ENCODE assay signal across 9 cellular contexts in the genomic region with DNA sequence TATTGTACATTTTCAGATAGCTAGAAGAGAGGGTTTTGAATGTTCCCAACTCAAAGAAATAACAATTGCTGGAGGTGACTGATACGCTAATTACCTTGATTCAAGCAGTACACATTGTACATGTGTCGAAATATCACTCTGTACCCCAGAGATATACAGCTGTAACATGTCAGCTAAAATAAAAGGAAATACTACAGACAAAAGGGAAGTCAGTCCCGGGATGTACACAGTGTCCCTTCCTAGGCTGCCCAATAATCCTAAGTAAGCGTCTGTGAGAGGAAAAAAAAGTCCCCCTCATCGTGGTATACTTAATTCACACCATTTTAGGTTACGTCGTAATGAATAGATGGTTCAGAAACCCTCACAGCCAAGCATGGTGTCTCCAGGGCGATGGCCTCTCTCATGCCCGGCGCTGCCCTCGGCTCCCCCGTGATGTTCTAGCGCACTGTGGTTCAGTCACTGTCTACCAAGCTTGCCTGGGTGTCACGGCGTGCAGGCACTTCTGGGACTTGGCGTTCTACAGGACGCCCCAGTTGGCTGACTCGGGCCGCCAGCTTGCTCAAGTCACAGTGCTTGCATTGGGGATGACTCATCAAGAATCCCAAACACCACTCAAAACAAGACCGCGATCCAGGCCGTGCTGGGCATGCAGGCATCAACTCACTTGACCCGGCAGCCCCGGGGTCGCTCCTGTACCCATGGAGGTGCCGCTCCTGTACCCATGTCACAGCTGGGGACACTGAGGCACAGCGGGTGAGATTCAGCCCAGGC. TPM values are rescaled to one million over a fixed set of nuclear protein-coding genes. Genes with fewer than 3 reads are reported as not detected.
DNase-seq lines count a peak whose midpoint lies in the region; ATAC-seq and TF ChIP-seq lines count a peak whose summit lies in the region.
"Had no signal": no experiment of that assay in that cellular context is flagged by ENCODE, and none has a peak within 500 bp of the region (broad histone marks: within the 10 kb centered on the region; RNA-seq: fewer than 3 reads in every experiment).

No MANE protein-coding gene starts in this region.

- intact Hi-C loops in sigmoid colon (cut with DNase I) = no loop called here

- H3K27me3 ChIP-seq in sigmoid colon = no peaks in the 10 kb centered on the region

- no peak overlapping the region for H3K4me3 ChIP-seq in foreskin fibroblast (ENCODE audit: low read depth in 1 of 2, low read length in 2 of 2)
- H3K4me3 ChIP-seq in sigmoid colon = no peak overlapping the region

- TF ChIP-seq POLR2A in sigmoid colon (IDR thresholded peaks at IDR 0.05) = no peak

- H3K36me3 ChIP-seq in sigmoid colon = no peaks in the 10 kb centered on the region

- WGBS in sigmoid colon, 2 donors = 78 to 81% methylated on average over 27 of the region's 27 CpGs

- DNase-seq in ELR (ENCODE audit: low read depth) (peak; percentile 72), SIG-M5 (lab: John Stamatoyannopoulos, UW) (peak; percentile 20), foreskin fibroblast (peak; percentile 36 to 53), sigmoid colon (peak; percentile 90), NCI-H1694 treated with DMSO at 0.1 percent for 48 hours (lab: John Stamatoyannopoulos, UW) (no peak), cerebellar cortex (ENCODE audit: low spot score) (no peak)
- DNase-seq: WERI-Rb-1 had no signal

- H3K27ac ChIP-seq in sigmoid colon = peak overlapping the region; percentile 17 to 65 (median 58)
- H3K27ac ChIP-seq: WERI-Rb-1 had no signal

- ATAC-seq in GM21528 (IDR thresholded peaks at IDR 0.05; ENCODE audit: low FRiP score, unreplicated experiment) (no peak), GM19455 (IDR thresholded peaks at IDR 0.05; ENCODE audit: unreplicated experiment) (no peak)

- H3K9me3 ChIP-seq in sigmoid colon = no peaks in the 10 kb centered on the region

- peaks cover 0 to 23% (median 16%) of the 10 kb centered on the region in 4 donors for H3K4me1 ChIP-seq in sigmoid colon

- TF ChIP-seq EP300 in sigmoid colon (IDR thresholded peaks at IDR 0.05) = peak in 1 of 4 donors; percentile 33

- TF ChIP-seq CTCF in foreskin fibroblast (IDR thresholded peaks at IDR 0.05; ENCODE audit: low read depth, low read length) (no peak), sigmoid colon (IDR thresholded peaks at IDR 0.05) (no peak)

RNA-seq across cellular contexts. Expression of gene CCDC40, which starts 27.6 kb away (rescaled TPM):
- 10 to 100 TPM in 1 of 4 donors, 1 to 10 TPM in 3; 5.3 to 25.8 (median 6.4) TPM for total RNA-seq in sigmoid colon
- 1 to 10 TPM in 1 of 3 donors, not detected in 2; 1.4 TPM for polyA plus RNA-seq in sigmoid colon

RNA-seq across cellular contexts. Expression of gene TBC1D16, which starts 28.3 kb away (rescaled TPM):
- 10 to 100 TPM; 15.1 to 21.9 (median 16.2) TPM for total RNA-seq in sigmoid colon
- polyA plus RNA-seq in sigmoid colon = 10 to 100 TPM in 1 of 3 donors, 1 to 10 TPM in 2; 3.6 to 17.2 (median 4.2) TPM

RNA-seq across cellular contexts. Expression of gene GAA, which starts 37.4 kb away (rescaled TPM):
- 10 to 100 TPM; 38.5 to 74.2 (median 54.4) TPM for total RNA-seq in sigmoid colon
- polyA plus RNA-seq in sigmoid colon = 10 to 100 TPM; 13.8 to 35.7 (median 30.7) TPM

Comparison
In these comparisons a context has a peak if more than half of its experiments do, and no peak if none do; other contexts are left out.
1. DNase-seq: peak in ELR (single experiment), SIG-M5 (single experiment), foreskin fibroblast (2 of 2) and sigmoid colon (single experiment); none in NCI-H1694 treated with DMSO at 0.1 percent for 48 hours (single experiment) and cerebellar cortex (single experiment).